ENCODE assay signal across 20 cellular contexts in genomic region chr17:65364408-65364807, GRCh38.
DNase-seq lines count a peak whose midpoint lies in the region; ATAC-seq and TF ChIP-seq lines count a peak whose summit lies in the region.
"Had no signal": no experiment of that assay in that cellular context is flagged by ENCODE, and none has a peak within 500 bp of the region (broad histone marks: within the 10 kb centered on the region; RNA-seq: fewer than 3 reads in every experiment).

No MANE protein-coding gene starts in this region.

- no peak overlapping the region for H3K27ac Mint-ChIP-seq in osteocyte (ENCODE audit: unreplicated experiment)
- H3K27ac Mint-ChIP-seq: B cell; CD8-positive, alpha-beta T cell; HFFc6 had no signal

- H3K9ac ChIP-seq in HUES6 (ENCODE audit: low read length): peak overlapping the region; percentile 23
- H3K9ac ChIP-seq: BLaER1 treated with 17β-estradiol and CSF1 and Interleukin-3, amounts not matched to agents 10 nM and 100 nM had no signal

- WGBS in ectodermal cell, 2 experiments: 64 to 70% methylated on average over 7 of the region's 7 CpGs
- 67 to 72% methylated on average over 6 of the region's 7 CpGs for WGBS in mesodermal cell (ENCODE audit: insufficient coverage in 2 of 2), 2 experiments

- no peaks in the 10 kb centered on the region for H3K9me3 Mint-ChIP-seq in osteocyte (ENCODE audit: unreplicated experiment)
- H3K9me3 Mint-ChIP-seq: CD8-positive, alpha-beta T cell had no signal

- H3K27me3 ChIP-seq in HUES6 (ENCODE audit: control insufficient read depth, insufficient read depth, low read length) (no peaks in the 10 kb centered on the region), ectodermal cell (ENCODE audit: control insufficient read depth, insufficient read depth, low read length, poor library complexity, severe bottlenecking) (no peaks in the 10 kb centered on the region)
- H3K27me3 ChIP-seq: BLaER1 treated with 17β-estradiol and CSF1 and Interleukin-3, amounts not matched to agents 10 nM and 100 nM had no signal

- no peak overlapping the region for H3K4me3 Mint-ChIP-seq in osteocyte (ENCODE audit: unreplicated experiment)
- H3K4me3 Mint-ChIP-seq: B cell; CD8-positive, alpha-beta T cell; HFFc6 had no signal

- DNase-seq in osteocyte (ENCODE audit: extremely low spot score, unreplicated experiment): peak; percentile 69
- DNase-seq in UCSD-AML1 (lab: John Stamatoyannopoulos, UW; ENCODE audit: unreplicated experiment): no peak
- no peak for DNase-seq in G401 (ENCODE audit: low spot score)
- DNase-seq: 8988T; Calu3; CD8-positive, alpha-beta T cell; DMS53; DND-41; EL; GOT3; H7; HFFc6 had no signal

- H3K4me1 Mint-ChIP-seq in osteocyte (ENCODE audit: unreplicated experiment): no peaks in the 10 kb centered on the region
- H3K4me1 Mint-ChIP-seq: B cell had no signal

- H3K27ac ChIP-seq in HUES6 (ENCODE audit: low read depth, low read length) (no peak overlapping the region), ectodermal cell (ENCODE audit: insufficient read depth, low read depth, low read length, poor library complexity, severe bottlenecking) (peak overlapping the region; percentile 76), mesodermal cell (ENCODE audit: low read depth, low read length, severe bottlenecking) (peak overlapping the region; percentile 71)
- H3K27ac ChIP-seq: BLaER1 treated with 17β-estradiol and CSF1 and Interleukin-3, amounts not matched to agents 10 nM and 100 nM had no signal

- no peaks in the 10 kb centered on the region for H3K36me3 Mint-ChIP-seq in osteocyte (ENCODE audit: unreplicated experiment)
- H3K36me3 Mint-ChIP-seq: CD8-positive, alpha-beta T cell had no signal

- ATAC-seq in GM18511 (IDR thresholded peaks at IDR 0.05; ENCODE audit: unreplicated experiment) (no peak), HG03469 (IDR thresholded peaks at IDR 0.05; ENCODE audit: unreplicated experiment) (no peak)
- ATAC-seq: CD8-positive, alpha-beta T cell; HCT116 had no signal

- H3K4me3 ChIP-seq in HUES6 (ENCODE audit: low read depth, low read length) (no peak overlapping the region), ectodermal cell (ENCODE audit: insufficient read depth, low read depth, low read length) (no peak overlapping the region), mesodermal cell (ENCODE audit: extremely low read depth, insufficient read depth, low read length, poor library complexity, severe bottlenecking) (no peak overlapping the region)
- H3K4me3 ChIP-seq: BLaER1 treated with 17β-estradiol and CSF1 and Interleukin-3, amounts not matched to agents 10 nM and 100 nM had no signal

- H3K4me1 ChIP-seq in HUES6 (ENCODE audit: control insufficient read depth, insufficient read depth, low read length) (no peaks in the 10 kb centered on the region; the same call in 1 of the 2 replicates), ectodermal cell (ENCODE audit: control insufficient read depth, insufficient read depth, low read length) (peaks cover 8% of the 10 kb centered on the region), mesodermal cell (ENCODE audit: control insufficient read depth, insufficient read depth, low read length, poor library complexity, severe bottlenecking) (peaks cover 8% of the 10 kb centered on the region)

- TF ChIP-seq CTCF in osteocyte (IDR thresholded peaks at IDR 0.05): no peak

- H3K27me3 Mint-ChIP-seq in osteocyte (ENCODE audit: unreplicated experiment): peaks cover 26% of the 10 kb centered on the region

- H3K9me3 ChIP-seq in HUES6 (ENCODE audit: control insufficient read depth, insufficient read depth, low read depth, low read length) (no peaks in the 10 kb centered on the region), ectodermal cell (ENCODE audit: control insufficient read depth, low read length) (no peaks in the 10 kb centered on the region), mesodermal cell (ENCODE audit: control insufficient read depth, low read length) (no peaks in the 10 kb centered on the region)

- H3K36me3 ChIP-seq in HUES6 (ENCODE audit: control insufficient read depth, insufficient read depth, low read length) (no peaks in the 10 kb centered on the region), ectodermal cell (ENCODE audit: control insufficient read depth, insufficient read depth, low read length) (no peaks in the 10 kb centered on the region), mesodermal cell (ENCODE audit: control insufficient read depth, insufficient read depth, low read length) (no peaks in the 10 kb centered on the region)
- H3K36me3 ChIP-seq: BLaER1 treated with 17β-estradiol and CSF1 and Interleukin-3, amounts not matched to agents 10 nM and 100 nM had no signal

- in situ Hi-C loops in G401 (cut with HindIII; ENCODE audit: low sequenced_read_pairs): no loop called here
